In genomic region chrX:48689143-48689920, GRCh38 we compare ENCODE assay signal across 24 cellular contexts. TPM values are rescaled to one million over a fixed set of nuclear protein-coding genes. Genes with fewer than 3 reads are reported as not detected.
A peak's percentile ranks its signal among the peaks of the same experiment; 100 is the strongest.
DNase-seq lines count a peak whose midpoint lies in the region; ATAC-seq and TF ChIP-seq lines count a peak whose summit lies in the region.
"Had no signal": no experiment of that assay in that cellular context is flagged by ENCODE, and none has a peak within 500 bp of the region (broad histone marks: within the 10 kb centered on the region; RNA-seq: fewer than 3 reads in every experiment).

No MANE protein-coding gene starts in this region.

- no peak overlapping the region for H3K4me3 Mint-ChIP-seq in neural progenitor cell
- H3K4me3 Mint-ChIP-seq: CD14-positive monocyte had no signal

- H3K27me3 ChIP-seq in WERI-Rb-1 (ENCODE audit: insufficient read depth, low read depth, severe bottlenecking), result peaks cover 2% of the 10 kb centered on the region
- H3K27me3 ChIP-seq in neural progenitor cell, result peaks cover under 1% of the 10 kb centered on the region
- H3K27me3 ChIP-seq: BE2C, SJCRH30 had no signal

- no peaks in the 10 kb centered on the region for H3K9me3 ChIP-seq in WERI-Rb-1 (ENCODE audit: severe bottlenecking)
- H3K9me3 ChIP-seq in neural progenitor cell (ENCODE audit: low read depth), result no peaks in the 10 kb centered on the region
- H3K9me3 ChIP-seq: BE2C, SJCRH30 had no signal

- no peak for TF ChIP-seq CTCF in WERI-Rb-1 (IDR thresholded peaks at IDR 0.05; ENCODE audit: low read depth, low read length)
- no peak for TF ChIP-seq CTCF in neural progenitor cell (IDR thresholded peaks at IDR 0.05)

- no peaks in the 10 kb centered on the region for H4K20me1 ChIP-seq in neural progenitor cell (ENCODE audit: low read depth)

- H3K27me3 Mint-ChIP-seq in neural progenitor cell (ENCODE audit: insufficient read depth, low read depth), result peaks cover 9% of the 10 kb centered on the region

- DNase-seq in NCI-H82 (lab: John Stamatoyannopoulos, UW) (peak; percentile 48), NCI-H82 treated with DMSO at 0.1 percent for 48 hours (lab: John Stamatoyannopoulos, UW; ENCODE audit: unreplicated experiment) (no peak), ELF-1 (ENCODE audit: low read depth, low spot score) (peak; percentile 18), WERI-Rb-1 (peak; percentile 26), neural progenitor cell (ENCODE audit: low spot score) (no peak), left colon (no peak), Ammon's horn (ENCODE audit: low spot score) (no peak), ACHN (no peak)
- DNase-seq: BE2C; Calu3; GF-D8; Kasumi-1; NCI-H1092 treated with DMSO at 0.1 percent for 48 hours; NCI-H1436; NCI-H187; NCI-H2081 treated with DMSO at 0.1 percent for 48 hours; NCI-H524; NCI-H748 treated with DMSO at 0.1 percent for 48 hours; NK-92 treated with Interleukin-12 subunit alpha and Interleukin-12 subunit beta, amount 100 ng/mL, for 24 hours; PC-3; SJCRH30 had no signal

- no peak overlapping the region for H3K27ac ChIP-seq in WERI-Rb-1
- H3K27ac ChIP-seq in neural progenitor cell, result no peak overlapping the region
- H3K27ac ChIP-seq: SJCRH30 had no signal

- H3K4me3 ChIP-seq in WERI-Rb-1 (ENCODE audit: low read depth, low read length), result no peak overlapping the region
- H3K4me3 ChIP-seq in neural progenitor cell, result no peak overlapping the region
- H3K4me3 ChIP-seq: SJCRH30 had no signal

- H3K4me1 Mint-ChIP-seq in neural progenitor cell, result peaks cover 3% of the 10 kb centered on the region

- intact Hi-C loops in left colon (cut with DNase I, micrococcal nuclease), result no loop called here

- in situ Hi-C loops in ACHN (cut with HindIII; ENCODE audit: low pct_ligation_motif_present, low pct_unique_long_range_greater_than_20kb, low sequenced_read_pairs), result no loop called here

- no peaks in the 10 kb centered on the region for H3K79me2 ChIP-seq in neural progenitor cell (ENCODE audit: low read depth)

- H2AFZ ChIP-seq in neural progenitor cell (replicated peaks), result no peak overlapping the region

- H3K27ac Mint-ChIP-seq in neural progenitor cell, result peak overlapping the region; percentile 63

- H3F3A ChIP-seq in neural progenitor cell (ENCODE audit: low read depth), result no peaks in the 10 kb centered on the region

- no peak for ATAC-seq in left colon
- ATAC-seq: PC-3, Right ventricle myocardium inferior had no signal

- no peaks in the 10 kb centered on the region for H3K36me3 Mint-ChIP-seq in neural progenitor cell

- peaks cover 19% of the 10 kb centered on the region for H3K9me3 Mint-ChIP-seq in neural progenitor cell

- H3K36me3 ChIP-seq in WERI-Rb-1 (no peaks in the 10 kb centered on the region), neural progenitor cell (no peaks in the 10 kb centered on the region)
- H3K36me3 ChIP-seq: BE2C, SJCRH30 had no signal

- no peak overlapping the region for H3K4me2 ChIP-seq in neural progenitor cell

- no peak overlapping the region for H3K9ac ChIP-seq in neural progenitor cell

- H3K4me1 ChIP-seq in neural progenitor cell, result no peaks in the 10 kb centered on the region
- H3K4me1 ChIP-seq: BE2C, SJCRH30 had no signal

RNA-seq across cellular contexts. Expression of gene WAS, which starts 5.7 kb away (rescaled TPM):
- total RNA-seq in neural progenitor cell (ENCODE audit: low replicate concordance) (0.37 TPM in 1 of 2 replicates, not detected in the other), left colon (1 to 10 TPM; 2.4 to 6.6 TPM)
- total RNA-seq: Calu3, M059J, SJCRH30 had no signal

RNA-seq across cellular contexts. Expression of gene SUV39H1, which starts 7.2 kb away (rescaled TPM):
- total RNA-seq in neural progenitor cell (ENCODE audit: low replicate concordance) (9.4 and 13.9 TPM in 2 replicates), left colon (1 to 10 TPM; 3.1 to 5.0 TPM)

Comparison
In these comparisons a context has a peak if more than half of its experiments do, and no peak if none do; other contexts are left out.
1. DNase-seq: peak in NCI-H82 (single experiment), ELF-1 (single experiment) and WERI-Rb-1 (single experiment); none in NCI-H82 treated with DMSO at 0.1 percent for 48 hours (single experiment), neural progenitor cell (single experiment), left colon (0 of 2), Ammon's horn (single experiment) and ACHN (single experiment).